Comparison of ENCODE assay signal across 8 cellular contexts in genomic region chr20:31712564-31713311, GRCh38. TPM values are rescaled to one million over a fixed set of nuclear protein-coding genes. Genes with fewer than 3 reads are reported as not detected.
DNase-seq lines count a peak whose midpoint lies in the region; ATAC-seq and TF ChIP-seq lines count a peak whose summit lies in the region.

No MANE protein-coding gene starts in this region.

- H3K36me3 ChIP-seq in PC-9 (ENCODE audit: low read depth) (peaks cover 60% of the 10 kb centered on the region), lower lobe of right lung (peaks cover 52% of the 10 kb centered on the region)

- peaks cover 97% of the 10 kb centered on the region for H3K79me2 ChIP-seq in PC-9 (ENCODE audit: low read depth)

- no peaks in the 10 kb centered on the region for H3K9me3 ChIP-seq in PC-9 (ENCODE audit: insufficient read depth, low read depth)
- no peaks in the 10 kb centered on the region for H3K9me3 ChIP-seq in lower lobe of right lung

- peak overlapping the region; percentile 47; the same call in 1 of the 2 replicates for H3K4me3 ChIP-seq in PC-9
- H3K4me3 ChIP-seq in lower lobe of right lung = peak overlapping the region; percentile 37

- no peak overlapping the region for H2AFZ ChIP-seq in PC-9

- ATAC-seq in effector memory CD8-positive, alpha-beta T cell (replicated peaks) = no peak
- ATAC-seq in lower lobe of right lung = peak; percentile 90 to 93
- ATAC-seq in GM21786 (IDR thresholded peaks at IDR 0.05; ENCODE audit: unreplicated experiment) = no peak
- ATAC-seq in GM21390 (IDR thresholded peaks at IDR 0.05; ENCODE audit: unreplicated experiment) = no peak

- no peaks in the 10 kb centered on the region for H3K27me3 ChIP-seq in PC-9 (ENCODE audit: insufficient read depth, low read depth)
- H3K27me3 ChIP-seq in lower lobe of right lung (ENCODE audit: low read depth) = no peaks in the 10 kb centered on the region

- H3K27ac ChIP-seq in PC-9 (peak overlapping the region; percentile 99), lower lobe of right lung (peak overlapping the region; percentile 93), temporal lobe (ENCODE audit: low read depth, low read length) (peak overlapping the region; percentile 100)

- DNase-seq in ELF-1 (ENCODE audit: low read depth, low spot score) = peak; percentile 94
- peak; percentile 90 to 95 for DNase-seq in PC-9
- no peak for DNase-seq in effector memory CD8-positive, alpha-beta T cell
- peak; percentile 84 for DNase-seq in lower lobe of right lung
- no peak for DNase-seq in NCI-H1436 (lab: John Stamatoyannopoulos, UW)

- no peaks in the 10 kb centered on the region for H3K9me2 ChIP-seq in PC-9 (ENCODE audit: insufficient read depth)

- POLR2A ChIA-PET in PC-9 (lab: Charles Lee; ENCODE audit: unreplicated experiment) = interaction anchor here (0.6 to 2.6 kb wide), 9 partner anchors 8 to 140 kb away, joined by 4 to 37 read pairs (median 9); partner anchors contain the start of gene BCL2L1

- peaks cover 80 to 92% of the 10 kb centered on the region in 2 donors for H3K4me1 Mint-ChIP-seq in effector memory CD8-positive, alpha-beta T cell (ENCODE audit: low read depth in 2 of 2)

- H3K4me2 ChIP-seq in PC-9 = peak overlapping the region; percentile 97

- no peaks in the 10 kb centered on the region for H3K9me3 Mint-ChIP-seq in effector memory CD8-positive, alpha-beta T cell

- intact Hi-C loops in PC-9 (cut with micrococcal nuclease; ENCODE audit: unreplicated experiment) = loop anchor here (1.0 to 2.0 kb wide), 4 partner anchors 8 to 120 kb away; no protein-coding TSS in a partner anchor
- intact Hi-C loops in lower lobe of right lung (cut with DNase I) = loop anchor here (10.0 kb wide), 1 partner anchor 48 kb away; no protein-coding TSS in a partner anchor

- H3F3A ChIP-seq in PC-9 (ENCODE audit: insufficient read depth, low read depth) = peaks cover 89% of the 10 kb centered on the region

- H3K27ac Mint-ChIP-seq in effector memory CD8-positive, alpha-beta T cell = peak overlapping the region; percentile 87 to 90

- peaks cover 36% of the 10 kb centered on the region for H3K36me3 Mint-ChIP-seq in effector memory CD8-positive, alpha-beta T cell (ENCODE audit: insufficient read depth)

- CTCF ChIA-PET in PC-9 (lab: Charles Lee) = interaction anchor here (0.6 to 3.2 kb wide), 2 partner anchors 11 to 40 kb away, joined by 4 to 13 read pairs; partner anchors contain the start of gene BCL2L1

- H3K4me3 Mint-ChIP-seq in effector memory CD8-positive, alpha-beta T cell = peak overlapping the region; percentile 53 to 66

- TF ChIP-seq CTCF in PC-9 (conservative IDR thresholded peaks at IDR 0.05) = 0 out of 2 replicates have a peak, but pooled peaks have one; percentile 19
- TF ChIP-seq CTCF in lower lobe of right lung (IDR thresholded peaks at IDR 0.05) = no peak

- no peaks in the 10 kb centered on the region for H4K20me1 ChIP-seq in PC-9 (ENCODE audit: insufficient read depth)

- BruUV-seq in PC-9 (replicated peaks; lab: Mats Ljungman, UMichigan) = TSS peak; percentile 17

- no peaks in the 10 kb centered on the region for H3K27me3 Mint-ChIP-seq in effector memory CD8-positive, alpha-beta T cell

- H3K4me1 ChIP-seq in PC-9 (replicated peaks; ENCODE audit: insufficient read depth) (peaks cover 97% of the 10 kb centered on the region), lower lobe of right lung (peaks cover 96% of the 10 kb centered on the region)

RNA-seq across cellular contexts. Expression of gene BCL2L1, which starts 9.9 kb away (rescaled TPM):
- total RNA-seq in PC-9 (2021) = 125 and 129 TPM in 2 replicates
- 126 TPM for total RNA-seq in lower lobe of right lung
- 42.5 TPM for total RNA-seq in temporal lobe

RNA-seq across cellular contexts. Expression of gene TPX2, which starts 26.4 kb away (rescaled TPM):
- total RNA-seq in PC-9 (2021) = 140 and 164 TPM in 2 replicates
- total RNA-seq in lower lobe of right lung = 1.9 TPM
- 6.6 TPM for total RNA-seq in temporal lobe

Comparison
In these comparisons a context has a peak if more than half of its experiments do, and no peak if none do; other contexts are left out.
1. DNase-seq: peak in ELF-1 (single experiment), PC-9 (2 of 2) and lower lobe of right lung (single experiment); none in effector memory CD8-positive, alpha-beta T cell (0 of 3) and NCI-H1436 (single experiment).
2. ATAC-seq: peak in lower lobe of right lung (2 of 2); none in effector memory CD8-positive, alpha-beta T cell (single experiment), GM21786 (single experiment) and GM21390 (single experiment).
3. RNA of gene TPX2, which starts 26.4 kb away (total RNA-seq): 140 to 164 TPM in PC-9; 6.6 TPM in temporal lobe (single experiment) and 1.9 TPM in lower lobe of right lung (single experiment); every median in the first group is over 10 times any median in the second.
4. Peak in every context shown above with its lines, with median percentiles within 50 percentile points of each other: H3K27ac ChIP-seq.